8 cellular contexts compared by ENCODE assay signal in genomic region chr1:205775717-205776056, GRCh38. TPM values are rescaled to one million over a fixed set of nuclear protein-coding genes. Genes with fewer than 3 reads are reported as not detected.
A peak's percentile ranks its signal among the peaks of the same experiment; 100 is the strongest.
DNase-seq lines count a peak whose midpoint lies in the region; ATAC-seq and TF ChIP-seq lines count a peak whose summit lies in the region.

No MANE protein-coding gene starts in this region.

- ATAC-seq in HG03139 (IDR thresholded peaks at IDR 0.05; ENCODE audit: unreplicated experiment), result no peak

- no peaks in the 10 kb centered on the region for H3K27me3 Mint-ChIP-seq in CD4-positive, alpha-beta memory T cell
- peaks cover 35% of the 10 kb centered on the region for H3K27me3 Mint-ChIP-seq in neural progenitor cell (ENCODE audit: insufficient read depth, low read depth)

- H2AFZ ChIP-seq in neural progenitor cell (replicated peaks), result no peak overlapping the region

- H3K27me3 ChIP-seq in CD4-positive, alpha-beta memory T cell (ENCODE audit: insufficient read depth, low read length), result no peaks in the 10 kb centered on the region
- peaks cover 43% of the 10 kb centered on the region for H3K27me3 ChIP-seq in neural progenitor cell

- peak overlapping the region; percentile 59 to 77 for H3K4me3 ChIP-seq in CD4-positive, alpha-beta memory T cell (ENCODE audit: low read length in 2 of 2)
- H3K4me3 ChIP-seq in epithelial cell of esophagus (ENCODE audit: low read length) (peak overlapping the region; percentile 91), neural progenitor cell (no peak overlapping the region)

- H3K79me2 ChIP-seq in neural progenitor cell (ENCODE audit: low read depth), result no peaks in the 10 kb centered on the region

- POLR2A ChIA-PET in CD4-positive, alpha-beta memory T cell (lab: Charles Lee; ENCODE audit: partially characterized antibody), result interaction anchor here (0.5 to 6.4 kb wide), 14 partner anchors 10 to 144 kb away, joined by 3 to 129 read pairs (median 11); partner anchors contain the start of genes ELK4, NUCKS1, PM20D1 and SLC41A1

- H3K4me1 ChIP-seq in CD4-positive, alpha-beta memory T cell (ENCODE audit: insufficient read depth, low read length), result peaks cover 43% of the 10 kb centered on the region
- H3K4me1 ChIP-seq in neural progenitor cell, result peaks cover 5% of the 10 kb centered on the region

- H3K27ac ChIP-seq in CD4-positive, alpha-beta memory T cell (ENCODE audit: low read depth, low read length), result peak overlapping the region; percentile 87
- no peak overlapping the region for H3K27ac ChIP-seq in neural progenitor cell

- no peaks in the 10 kb centered on the region for H3K9me3 Mint-ChIP-seq in CD4-positive, alpha-beta memory T cell
- H3K9me3 Mint-ChIP-seq in neural progenitor cell, result peaks cover 6% of the 10 kb centered on the region

- peak overlapping the region; percentile 93 for H3K4me2 ChIP-seq in neural progenitor cell

- H3K9ac ChIP-seq in neural progenitor cell, result no peak overlapping the region

- peak overlapping the region; percentile 92 to 98 (median 97) for H3K27ac Mint-ChIP-seq in CD4-positive, alpha-beta memory T cell
- no peak overlapping the region for H3K27ac Mint-ChIP-seq in neural progenitor cell

- no peaks in the 10 kb centered on the region for H3F3A ChIP-seq in neural progenitor cell (ENCODE audit: low read depth)

- intact Hi-C loops in CD4-positive, alpha-beta memory T cell (cut with micrococcal nuclease), result loop anchor here (1.0 to 2.0 kb wide), 5 partner anchors 25 to 653 kb away; partner anchors contain the start of genes NUCKS1 and SLC41A1

- peaks cover 1% of the 10 kb centered on the region for H3K36me3 ChIP-seq in CD4-positive, alpha-beta memory T cell (ENCODE audit: insufficient read depth, low read length)
- H3K36me3 ChIP-seq in neural progenitor cell, result no peaks in the 10 kb centered on the region

- CTCF ChIA-PET in CD4-positive, alpha-beta memory T cell (lab: Charles Lee; ENCODE audit: partially characterized antibody), result interaction anchor here (1.5 to 7.7 kb wide), 7 partner anchors 14 to 202 kb away, joined by 4 to 60 read pairs (median 6); no protein-coding TSS in a partner anchor

- no peaks in the 10 kb centered on the region for H4K20me1 ChIP-seq in neural progenitor cell (ENCODE audit: low read depth)

- no peak for DNase-seq in CD4-positive, alpha-beta memory T cell
- DNase-seq in OCI-M1 (lab: John Stamatoyannopoulos, UW), result peak; percentile 51
- DNase-seq in epithelial cell of esophagus (ENCODE audit: low read depth), result peak; percentile 65
- no peak for DNase-seq in neural progenitor cell (ENCODE audit: low spot score)
- no peak for DNase-seq in superior temporal gyrus (ENCODE audit: extremely low spot score)
- no peak for DNase-seq in mesenteric fat pad (ENCODE audit: low spot score)
- no peak for DNase-seq in NCI-H1048 (lab: John Stamatoyannopoulos, UW)

- TF ChIP-seq CTCF in epithelial cell of esophagus (IDR thresholded peaks at IDR 0.05; ENCODE audit: insufficient read depth, low read depth, low read length, missing control alignments) (no peak), neural progenitor cell (IDR thresholded peaks at IDR 0.05) (no peak)

- H3K36me3 Mint-ChIP-seq in CD4-positive, alpha-beta memory T cell, result peaks cover 0 to 38% of the 10 kb centered on the region in 2 donors
- H3K36me3 Mint-ChIP-seq in neural progenitor cell, result no peaks in the 10 kb centered on the region

- peak overlapping the region; percentile 91 to 100 (median 92) for H3K4me3 Mint-ChIP-seq in CD4-positive, alpha-beta memory T cell
- peak overlapping the region; percentile 89 for H3K4me3 Mint-ChIP-seq in neural progenitor cell

- no peaks in the 10 kb centered on the region for H3K9me3 ChIP-seq in CD4-positive, alpha-beta memory T cell (ENCODE audit: control insufficient read depth in 1 of 2, low read length in 2 of 2)
- no peaks in the 10 kb centered on the region for H3K9me3 ChIP-seq in neural progenitor cell (ENCODE audit: low read depth)

- H3K4me1 Mint-ChIP-seq in CD4-positive, alpha-beta memory T cell, result peaks cover 34 to 64% (median 46%) of the 10 kb centered on the region in 4 donors
- peaks cover 7% of the 10 kb centered on the region for H3K4me1 Mint-ChIP-seq in neural progenitor cell

RNA-seq across cellular contexts. Expression of gene RAB29, which starts 0.4 kb away (rescaled TPM):
- 10 to 100 TPM; 59.7 to 62.0 TPM for total RNA-seq in CD4-positive, alpha-beta memory T cell
- 100 to 1,000 TPM in 1 of 2 donors, 10 to 100 TPM in 1; 96.6 to 102 TPM for polyA plus RNA-seq in CD4-positive, alpha-beta memory T cell
- total RNA-seq in neural progenitor cell (ENCODE audit: low replicate concordance) (3.8 and 6.0 TPM in 2 replicates), mesenteric fat pad (37.3 TPM)

RNA-seq across cellular contexts. Expression of gene NUCKS1, which starts 25.7 kb away (rescaled TPM):
- total RNA-seq in CD4-positive, alpha-beta memory T cell, result 100 to 1,000 TPM; 111 to 117 TPM
- polyA plus RNA-seq in CD4-positive, alpha-beta memory T cell, result 10 to 100 TPM in 1 of 2 donors, 1 to 10 TPM in 1; 9.0 to 13.3 TPM
- total RNA-seq in neural progenitor cell (ENCODE audit: low replicate concordance) (449 and 700 TPM in 2 replicates), mesenteric fat pad (102 TPM)

RNA-seq across cellular contexts. Expression of gene SLC41A1, which starts 37.3 kb away (rescaled TPM):
- total RNA-seq in CD4-positive, alpha-beta memory T cell, result 10 to 100 TPM; 26.1 to 26.3 TPM
- 10 to 100 TPM in 1 of 2 donors, 1 to 10 TPM in 1; 9.1 to 14.3 TPM for polyA plus RNA-seq in CD4-positive, alpha-beta memory T cell
- total RNA-seq in neural progenitor cell (ENCODE audit: low replicate concordance) (10.4 and 15.8 TPM in 2 replicates), mesenteric fat pad (27.6 TPM)

Comparison
In these comparisons a context has a peak if more than half of its experiments do, and no peak if none do; other contexts are left out.
1. DNase-seq: peak in OCI-M1 (single experiment) and epithelial cell of esophagus (single experiment); none in CD4-positive, alpha-beta memory T cell (0 of 5), neural progenitor cell (single experiment), superior temporal gyrus (single experiment), mesenteric fat pad (single experiment) and NCI-H1048 (single experiment).